ENCODE assay signal across 1 cellular context in the genomic region with DNA sequence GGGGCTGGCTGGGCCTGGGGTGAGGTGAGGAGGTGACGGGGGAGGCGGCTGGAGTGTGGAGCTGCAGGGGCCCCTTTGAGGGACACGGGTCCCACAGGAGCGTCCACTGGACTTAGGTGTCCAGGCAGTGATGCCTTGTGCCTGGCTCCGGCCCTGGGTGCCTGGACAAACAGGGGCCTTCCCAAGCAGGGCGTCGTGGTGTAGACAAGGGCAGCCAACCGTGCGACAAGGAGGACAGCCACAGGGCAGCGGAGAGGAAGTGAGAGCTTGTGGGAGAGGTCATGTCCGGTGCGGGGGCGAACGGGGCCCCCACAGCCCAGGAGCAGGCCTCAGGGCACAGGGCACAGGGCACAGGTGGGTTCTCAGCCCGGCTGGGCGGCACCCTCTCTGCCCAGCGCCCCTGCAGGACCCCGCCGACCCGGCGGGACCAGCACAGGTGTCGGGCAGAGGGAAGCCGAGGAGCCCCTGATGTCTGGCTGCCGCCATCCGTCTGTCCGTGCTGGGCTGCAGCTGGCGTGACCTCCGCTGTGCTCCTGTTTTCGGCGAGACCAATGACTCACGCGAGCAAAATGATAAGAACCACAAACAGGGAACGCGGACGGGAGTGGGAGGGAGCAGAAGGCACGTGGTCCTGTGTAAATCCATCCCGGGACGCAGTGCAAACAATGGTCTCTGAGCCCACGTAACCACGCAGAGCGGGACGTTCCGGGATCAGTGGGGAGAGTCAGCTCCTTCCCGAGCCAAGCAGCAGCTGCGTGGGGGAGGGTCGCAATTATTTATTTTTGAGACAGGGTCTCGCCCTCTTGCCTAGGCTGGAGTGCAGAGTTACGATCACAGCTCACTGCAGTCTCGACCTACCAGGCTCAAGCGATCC.
A peak's percentile ranks its signal among the peaks of the same experiment; 100 is the strongest.
TF ChIP-seq lines count a peak whose summit lies in the region.

No MANE protein-coding gene starts in this region.

TF ChIP-seq in GM12878, 131 proteins besides CTCF, POLR2A, EP300 and RAD21 (continued from another document and continues in another):
- TF ChIP-seq TCF12 (IDR thresholded peaks at IDR 0.05; ENCODE audit: low read depth, low read length) (peak; percentile 93), IKZF1 (conservative IDR thresholded peaks at IDR 0.05) (peak; percentile 98), STAT3 (IDR thresholded peaks at IDR 0.05; ENCODE audit: low read depth, low read length) (no peak), ZNF384 (IDR thresholded peaks at IDR 0.05; ENCODE audit: borderline replicate concordance, low read depth, low read length) (no peak), ZNF207 (IDR thresholded peaks at IDR 0.05; ENCODE audit: borderline replicate concordance) (peak; percentile 61; the same call in 1 of the 2 replicates), NR2C1 (IDR thresholded peaks at IDR 0.05) (peak; percentile 39; the same call in 1 of the 2 replicates), RAD51 (IDR thresholded peaks at IDR 0.05) (0 out of 2 replicates have a peak, but pooled peaks have one; percentile 23), SMAD1 (IDR thresholded peaks at IDR 0.05; ENCODE audit: low read depth, partially characterized antibody) (no peak), WRNIP1 (IDR thresholded peaks at IDR 0.05; ENCODE audit: borderline replicate concordance, low read depth, low read length) (no peak), MEF2B (IDR thresholded peaks at IDR 0.05; ENCODE audit: partially characterized antibody, poor library complexity, severe bottlenecking) (peak; percentile 56), NFIC (IDR thresholded peaks at IDR 0.05; ENCODE audit: low read depth, low read length) (peak; percentile 92), BACH1 (IDR thresholded peaks at IDR 0.05; ENCODE audit: borderline replicate concordance) (peak; percentile 86; the same call in 1 of the 2 replicates), SREBF2 (IDR thresholded peaks at IDR 0.05; ENCODE audit: low read length) (no peak), YBX1 (IDR thresholded peaks at IDR 0.05) (no peak), ZBED1 (IDR thresholded peaks at IDR 0.05; ENCODE audit: borderline replicate concordance) (peak; percentile 51; the same call in 1 of the 2 replicates), NR2C2 (IDR thresholded peaks at IDR 0.05; ENCODE audit: borderline replicate concordance, control insufficient read depth, insufficient read length, low read depth) (no peak), RCOR1 (conservative IDR thresholded peaks at IDR 0.05; ENCODE audit: low read depth, low read length) (no peak), SUZ12 (IDR thresholded peaks at IDR 0.05; ENCODE audit: unreplicated experiment) (no peak), RUNX3 (IDR thresholded peaks at IDR 0.05; ENCODE audit: low read length) (peak; percentile 94), SMAD5 (IDR thresholded peaks at IDR 0.05; ENCODE audit: low read depth) (no peak), EZH2 (IDR thresholded peaks at IDR 0.05; ENCODE audit: borderline replicate concordance, control insufficient read depth, low read depth, low read length) (no peak), HCFC1 (IDR thresholded peaks at IDR 0.05; ENCODE audit: low read length) (no peak), LARP7 (IDR thresholded peaks at IDR 0.05) (peak; percentile 17; the same call in 1 of the 2 replicates), YY1 (IDR thresholded peaks at IDR 0.05; ENCODE audit: low read depth, low read length) (peak; percentile 38), IRF4 (IDR thresholded peaks at IDR 0.05; ENCODE audit: low read depth, low read length) (peak; percentile 90), ASH2L (IDR thresholded peaks at IDR 0.05; ENCODE audit: borderline replicate concordance, low read depth) (no peak), ZSCAN29 (IDR thresholded peaks at IDR 0.05) (0 out of 2 replicates have a peak, but pooled peaks have one; percentile 11), GABPA (IDR thresholded peaks at IDR 0.05; ENCODE audit: low read depth) (no peak), STAT1 (conservative IDR thresholded peaks at IDR 0.05) (no peak), HDAC2 (IDR thresholded peaks at IDR 0.05) (no peak), SMARCA5 (IDR thresholded peaks at IDR 0.05) (peak; percentile 77)
- TF ChIP-seq, protein P1, sequence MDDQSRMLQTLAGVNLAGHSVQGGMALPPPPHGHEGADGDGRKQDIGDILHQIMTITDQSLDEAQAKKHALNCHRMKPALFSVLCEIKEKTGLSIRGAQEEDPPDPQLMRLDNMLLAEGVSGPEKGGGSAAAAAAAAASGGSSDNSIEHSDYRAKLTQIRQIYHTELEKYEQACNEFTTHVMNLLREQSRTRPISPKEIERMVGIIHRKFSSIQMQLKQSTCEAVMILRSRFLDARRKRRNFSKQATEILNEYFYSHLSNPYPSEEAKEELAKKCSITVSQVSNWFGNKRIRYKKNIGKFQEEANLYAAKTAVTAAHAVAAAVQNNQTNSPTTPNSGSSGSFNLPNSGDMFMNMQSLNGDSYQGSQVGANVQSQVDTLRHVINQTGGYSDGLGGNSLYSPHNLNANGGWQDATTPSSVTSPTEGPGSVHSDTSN (IDR thresholded peaks at IDR 0.05; ENCODE audit: insufficient replicate concordance, low read depth, low read length) = peak; percentile 12
- TF ChIP-seq, protein P2, sequence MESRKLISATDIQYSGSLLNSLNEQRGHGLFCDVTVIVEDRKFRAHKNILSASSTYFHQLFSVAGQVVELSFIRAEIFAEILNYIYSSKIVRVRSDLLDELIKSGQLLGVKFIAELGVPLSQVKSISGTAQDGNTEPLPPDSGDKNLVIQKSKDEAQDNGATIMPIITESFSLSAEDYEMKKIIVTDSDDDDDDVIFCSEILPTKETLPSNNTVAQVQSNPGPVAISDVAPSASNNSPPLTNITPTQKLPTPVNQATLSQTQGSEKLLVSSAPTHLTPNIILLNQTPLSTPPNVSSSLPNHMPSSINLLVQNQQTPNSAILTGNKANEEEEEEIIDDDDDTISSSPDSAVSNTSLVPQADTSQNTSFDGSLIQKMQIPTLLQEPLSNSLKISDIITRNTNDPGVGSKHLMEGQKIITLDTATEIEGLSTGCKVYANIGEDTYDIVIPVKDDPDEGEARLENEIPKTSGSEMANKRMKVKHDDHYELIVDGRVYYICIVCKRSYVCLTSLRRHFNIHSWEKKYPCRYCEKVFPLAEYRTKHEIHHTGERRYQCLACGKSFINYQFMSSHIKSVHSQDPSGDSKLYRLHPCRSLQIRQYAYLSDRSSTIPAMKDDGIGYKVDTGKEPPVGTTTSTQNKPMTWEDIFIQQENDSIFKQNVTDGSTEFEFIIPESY (IDR thresholded peaks at IDR 0.05) = no peak
- TF ChIP-seq, protein P3, sequence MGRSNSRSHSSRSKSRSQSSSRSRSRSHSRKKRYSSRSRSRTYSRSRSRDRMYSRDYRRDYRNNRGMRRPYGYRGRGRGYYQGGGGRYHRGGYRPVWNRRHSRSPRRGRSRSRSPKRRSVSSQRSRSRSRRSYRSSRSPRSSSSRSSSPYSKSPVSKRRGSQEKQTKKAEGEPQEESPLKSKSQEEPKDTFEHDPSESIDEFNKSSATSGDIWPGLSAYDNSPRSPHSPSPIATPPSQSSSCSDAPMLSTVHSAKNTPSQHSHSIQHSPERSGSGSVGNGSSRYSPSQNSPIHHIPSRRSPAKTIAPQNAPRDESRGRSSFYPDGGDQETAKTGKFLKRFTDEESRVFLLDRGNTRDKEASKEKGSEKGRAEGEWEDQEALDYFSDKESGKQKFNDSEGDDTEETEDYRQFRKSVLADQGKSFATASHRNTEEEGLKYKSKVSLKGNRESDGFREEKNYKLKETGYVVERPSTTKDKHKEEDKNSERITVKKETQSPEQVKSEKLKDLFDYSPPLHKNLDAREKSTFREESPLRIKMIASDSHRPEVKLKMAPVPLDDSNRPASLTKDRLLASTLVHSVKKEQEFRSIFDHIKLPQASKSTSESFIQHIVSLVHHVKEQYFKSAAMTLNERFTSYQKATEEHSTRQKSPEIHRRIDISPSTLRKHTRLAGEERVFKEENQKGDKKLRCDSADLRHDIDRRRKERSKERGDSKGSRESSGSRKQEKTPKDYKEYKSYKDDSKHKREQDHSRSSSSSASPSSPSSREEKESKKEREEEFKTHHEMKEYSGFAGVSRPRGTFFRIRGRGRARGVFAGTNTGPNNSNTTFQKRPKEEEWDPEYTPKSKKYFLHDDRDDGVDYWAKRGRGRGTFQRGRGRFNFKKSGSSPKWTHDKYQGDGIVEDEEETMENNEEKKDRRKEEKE (IDR thresholded peaks at IDR 0.05) = no peak
- TF ChIP-seq, protein P4, sequence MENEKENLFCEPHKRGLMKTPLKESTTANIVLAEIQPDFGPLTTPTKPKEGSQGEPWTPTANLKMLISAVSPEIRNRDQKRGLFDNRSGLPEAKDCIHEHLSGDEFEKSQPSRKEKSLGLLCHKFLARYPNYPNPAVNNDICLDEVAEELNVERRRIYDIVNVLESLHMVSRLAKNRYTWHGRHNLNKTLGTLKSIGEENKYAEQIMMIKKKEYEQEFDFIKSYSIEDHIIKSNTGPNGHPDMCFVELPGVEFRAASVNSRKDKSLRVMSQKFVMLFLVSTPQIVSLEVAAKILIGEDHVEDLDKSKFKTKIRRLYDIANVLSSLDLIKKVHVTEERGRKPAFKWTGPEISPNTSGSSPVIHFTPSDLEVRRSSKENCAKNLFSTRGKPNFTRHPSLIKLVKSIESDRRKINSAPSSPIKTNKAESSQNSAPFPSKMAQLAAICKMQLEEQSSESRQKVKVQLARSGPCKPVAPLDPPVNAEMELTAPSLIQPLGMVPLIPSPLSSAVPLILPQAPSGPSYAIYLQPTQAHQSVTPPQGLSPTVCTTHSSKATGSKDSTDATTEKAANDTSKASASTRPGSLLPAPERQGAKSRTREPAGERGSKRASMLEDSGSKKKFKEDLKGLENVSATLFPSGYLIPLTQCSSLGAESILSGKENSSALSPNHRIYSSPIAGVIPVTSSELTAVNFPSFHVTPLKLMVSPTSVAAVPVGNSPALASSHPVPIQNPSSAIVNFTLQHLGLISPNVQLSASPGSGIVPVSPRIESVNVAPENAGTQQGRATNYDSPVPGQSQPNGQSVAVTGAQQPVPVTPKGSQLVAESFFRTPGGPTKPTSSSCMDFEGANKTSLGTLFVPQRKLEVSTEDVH (IDR thresholded peaks at IDR 0.05; ENCODE audit: low read depth, partially characterized antibody) = no peak
- TF ChIP-seq, protein P5, sequence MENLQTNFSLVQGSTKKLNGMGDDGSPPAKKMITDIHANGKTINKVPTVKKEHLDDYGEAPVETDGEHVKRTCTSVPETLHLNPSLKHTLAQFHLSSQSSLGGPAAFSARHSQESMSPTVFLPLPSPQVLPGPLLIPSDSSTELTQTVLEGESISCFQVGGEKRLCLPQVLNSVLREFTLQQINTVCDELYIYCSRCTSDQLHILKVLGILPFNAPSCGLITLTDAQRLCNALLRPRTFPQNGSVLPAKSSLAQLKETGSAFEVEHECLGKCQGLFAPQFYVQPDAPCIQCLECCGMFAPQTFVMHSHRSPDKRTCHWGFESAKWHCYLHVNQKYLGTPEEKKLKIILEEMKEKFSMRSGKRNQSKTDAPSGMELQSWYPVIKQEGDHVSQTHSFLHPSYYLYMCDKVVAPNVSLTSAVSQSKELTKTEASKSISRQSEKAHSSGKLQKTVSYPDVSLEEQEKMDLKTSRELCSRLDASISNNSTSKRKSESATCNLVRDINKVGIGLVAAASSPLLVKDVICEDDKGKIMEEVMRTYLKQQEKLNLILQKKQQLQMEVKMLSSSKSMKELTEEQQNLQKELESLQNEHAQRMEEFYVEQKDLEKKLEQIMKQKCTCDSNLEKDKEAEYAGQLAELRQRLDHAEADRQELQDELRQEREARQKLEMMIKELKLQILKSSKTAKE (IDR thresholded peaks at IDR 0.05; ENCODE audit: low read depth, poor library complexity, severe bottlenecking) = peak; percentile 99
- TF ChIP-seq, protein P6, sequence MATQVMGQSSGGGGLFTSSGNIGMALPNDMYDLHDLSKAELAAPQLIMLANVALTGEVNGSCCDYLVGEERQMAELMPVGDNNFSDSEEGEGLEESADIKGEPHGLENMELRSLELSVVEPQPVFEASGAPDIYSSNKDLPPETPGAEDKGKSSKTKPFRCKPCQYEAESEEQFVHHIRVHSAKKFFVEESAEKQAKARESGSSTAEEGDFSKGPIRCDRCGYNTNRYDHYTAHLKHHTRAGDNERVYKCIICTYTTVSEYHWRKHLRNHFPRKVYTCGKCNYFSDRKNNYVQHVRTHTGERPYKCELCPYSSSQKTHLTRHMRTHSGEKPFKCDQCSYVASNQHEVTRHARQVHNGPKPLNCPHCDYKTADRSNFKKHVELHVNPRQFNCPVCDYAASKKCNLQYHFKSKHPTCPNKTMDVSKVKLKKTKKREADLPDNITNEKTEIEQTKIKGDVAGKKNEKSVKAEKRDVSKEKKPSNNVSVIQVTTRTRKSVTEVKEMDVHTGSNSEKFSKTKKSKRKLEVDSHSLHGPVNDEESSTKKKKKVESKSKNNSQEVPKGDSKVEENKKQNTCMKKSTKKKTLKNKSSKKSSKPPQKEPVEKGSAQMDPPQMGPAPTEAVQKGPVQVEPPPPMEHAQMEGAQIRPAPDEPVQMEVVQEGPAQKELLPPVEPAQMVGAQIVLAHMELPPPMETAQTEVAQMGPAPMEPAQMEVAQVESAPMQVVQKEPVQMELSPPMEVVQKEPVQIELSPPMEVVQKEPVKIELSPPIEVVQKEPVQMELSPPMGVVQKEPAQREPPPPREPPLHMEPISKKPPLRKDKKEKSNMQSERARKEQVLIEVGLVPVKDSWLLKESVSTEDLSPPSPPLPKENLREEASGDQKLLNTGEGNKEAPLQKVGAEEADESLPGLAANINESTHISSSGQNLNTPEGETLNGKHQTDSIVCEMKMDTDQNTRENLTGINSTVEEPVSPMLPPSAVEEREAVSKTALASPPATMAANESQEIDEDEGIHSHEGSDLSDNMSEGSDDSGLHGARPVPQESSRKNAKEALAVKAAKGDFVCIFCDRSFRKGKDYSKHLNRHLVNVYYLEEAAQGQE (IDR thresholded peaks at IDR 0.05; ENCODE audit: low read depth, low read length) = no peak
- TF ChIP-seq, protein P7, sequence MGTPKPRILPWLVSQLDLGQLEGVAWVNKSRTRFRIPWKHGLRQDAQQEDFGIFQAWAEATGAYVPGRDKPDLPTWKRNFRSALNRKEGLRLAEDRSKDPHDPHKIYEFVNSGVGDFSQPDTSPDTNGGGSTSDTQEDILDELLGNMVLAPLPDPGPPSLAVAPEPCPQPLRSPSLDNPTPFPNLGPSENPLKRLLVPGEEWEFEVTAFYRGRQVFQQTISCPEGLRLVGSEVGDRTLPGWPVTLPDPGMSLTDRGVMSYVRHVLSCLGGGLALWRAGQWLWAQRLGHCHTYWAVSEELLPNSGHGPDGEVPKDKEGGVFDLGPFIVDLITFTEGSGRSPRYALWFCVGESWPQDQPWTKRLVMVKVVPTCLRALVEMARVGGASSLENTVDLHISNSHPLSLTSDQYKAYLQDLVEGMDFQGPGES (IDR thresholded peaks at IDR 0.05) = no peak
- TF ChIP-seq, protein P8, sequence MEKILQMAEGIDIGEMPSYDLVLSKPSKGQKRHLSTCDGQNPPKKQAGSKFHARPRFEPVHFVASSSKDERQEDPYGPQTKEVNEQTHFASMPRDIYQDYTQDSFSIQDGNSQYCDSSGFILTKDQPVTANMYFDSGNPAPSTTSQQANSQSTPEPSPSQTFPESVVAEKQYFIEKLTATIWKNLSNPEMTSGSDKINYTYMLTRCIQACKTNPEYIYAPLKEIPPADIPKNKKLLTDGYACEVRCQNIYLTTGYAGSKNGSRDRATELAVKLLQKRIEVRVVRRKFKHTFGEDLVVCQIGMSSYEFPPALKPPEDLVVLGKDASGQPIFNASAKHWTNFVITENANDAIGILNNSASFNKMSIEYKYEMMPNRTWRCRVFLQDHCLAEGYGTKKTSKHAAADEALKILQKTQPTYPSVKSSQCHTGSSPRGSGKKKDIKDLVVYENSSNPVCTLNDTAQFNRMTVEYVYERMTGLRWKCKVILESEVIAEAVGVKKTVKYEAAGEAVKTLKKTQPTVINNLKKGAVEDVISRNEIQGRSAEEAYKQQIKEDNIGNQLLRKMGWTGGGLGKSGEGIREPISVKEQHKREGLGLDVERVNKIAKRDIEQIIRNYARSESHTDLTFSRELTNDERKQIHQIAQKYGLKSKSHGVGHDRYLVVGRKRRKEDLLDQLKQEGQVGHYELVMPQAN (conservative IDR thresholded peaks at IDR 0.05) = no peak
